ENCODE assay signal across 1 cellular context in genomic region chr9:70574222-70574837, GRCh38.
TF ChIP-seq lines count a peak whose summit lies in the region.

No MANE protein-coding gene starts in this region.

TF ChIP-seq in SK-N-SH, 30 proteins besides CTCF, POLR2A, EP300 and RAD21 (continued from another document):
- TF ChIP-seq POLR2AphosphoS5 (IDR thresholded peaks at IDR 0.05; ENCODE audit: low read depth, low read length) = no peak
- no peak for TF ChIP-seq JUND (IDR thresholded peaks at IDR 0.05)
- TF ChIP-seq TCF12 (IDR thresholded peaks at IDR 0.05) = no peak
- no peak for TF ChIP-seq SMC3 (IDR thresholded peaks at IDR 0.05; ENCODE audit: low read depth, low read length)
